Comparison of ENCODE assay signal across 1 cellular context in genomic region chr12:109477185-109477962, GRCh38.
TF ChIP-seq lines count a peak whose summit lies in the region.

Gene KCTD10, minus strand, starts transcription at chr12:109477300. Its CDS starts 38 bp downstream, at chr12:109477262.
Gene UBE3B, plus strand, starts transcription at chr12:109477634. Its CDS starts 5,918 bp downstream, at chr12:109483552.

TF ChIP-seq in K562, 482 proteins besides CTCF, POLR2A, EP300 and RAD21 (continued from another document and continues in another):
- no peak; the same call in 1 of the 2 replicates for TF ChIP-seq THAP12 (CRISPR knock-in tag; IDR thresholded peaks at IDR 0.05)
- no peak for TF ChIP-seq MTA2 (IDR thresholded peaks at IDR 0.05; ENCODE audit: low read depth)
- TF ChIP-seq HSF4 (CRISPR knock-in tag; IDR thresholded peaks at IDR 0.05; ENCODE audit: borderline replicate concordance): no peak
- peak; percentile 85; the same call in 1 of the 2 replicates for TF ChIP-seq MTA3 (IDR thresholded peaks at IDR 0.05; ENCODE audit: borderline replicate concordance)
- TF ChIP-seq CUX1 (CRISPR knock-in tag; IDR thresholded peaks at IDR 0.05): no peak
- TF ChIP-seq HLTF (IDR thresholded peaks at IDR 0.05): peak; percentile 89
- no peak for TF ChIP-seq ZNF277 (CRISPR knock-in tag; IDR thresholded peaks at IDR 0.05; ENCODE audit: borderline replicate concordance)
- TF ChIP-seq ZNF41 (CRISPR knock-in tag; conservative IDR thresholded peaks at IDR 0.05): no peak
- no peak for TF ChIP-seq TEAD4 (IDR thresholded peaks at IDR 0.05; ENCODE audit: low read length)
- no peak for TF ChIP-seq TEAD4 (CRISPR knock-in tag; IDR thresholded peaks at IDR 0.05; ENCODE audit: borderline replicate concordance)
- 0 out of 2 replicates have a peak, but pooled peaks have one; percentile 49 for TF ChIP-seq CHAMP1 (IDR thresholded peaks at IDR 0.05)
- TF ChIP-seq ZNF318 (IDR thresholded peaks at IDR 0.05; ENCODE audit: borderline replicate concordance in 1 of 2, low read depth in 1 of 2): no peak
- TF ChIP-seq ZMIZ1 (IDR thresholded peaks at IDR 0.05; ENCODE audit: low read depth in 2 of 2, low read length in 2 of 2): no peak
- peak; percentile 93 for TF ChIP-seq SP1 (CRISPR knock-in tag; IDR thresholded peaks at IDR 0.05)
- 0 out of 2 replicates have a peak, but pooled peaks have one; percentile 31 for TF ChIP-seq RUNX1 (IDR thresholded peaks at IDR 0.05; ENCODE audit: low read depth)
- TF ChIP-seq CHCHD3 (CRISPR knock-in tag; IDR thresholded peaks at IDR 0.05): no peak
